Comparison of ENCODE assay signal across 22 cellular contexts in the genomic region with DNA sequence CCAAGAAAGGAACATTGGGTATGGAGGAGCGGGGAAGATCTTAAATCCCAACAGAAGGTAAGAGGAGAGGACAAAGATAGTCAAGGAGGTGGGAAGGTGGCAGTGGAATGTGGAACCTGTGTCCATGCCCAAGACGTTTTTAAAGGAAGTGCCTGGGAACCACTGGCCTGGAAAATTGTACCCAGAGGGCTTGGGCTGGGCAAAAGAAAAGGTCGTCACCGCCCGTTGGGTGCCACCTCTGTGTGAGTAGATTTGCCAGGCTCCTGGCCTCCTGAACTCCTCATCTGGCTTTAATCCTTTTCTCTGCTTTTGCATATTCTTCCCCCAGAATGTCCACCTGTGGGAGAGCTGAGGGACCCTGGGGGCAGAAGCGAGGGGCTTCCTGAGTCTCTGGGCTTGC.
"Had no signal": no experiment of that assay in that cellular context is flagged by ENCODE, and none has a peak within 500 bp of the region (broad histone marks: within the 10 kb centered on the region; RNA-seq: fewer than 3 reads in every experiment).

No MANE protein-coding gene starts in this region.

- H3K4me3 ChIP-seq: colonic mucosa, heart left ventricle, lung, right lobe of liver, thoracic aorta had no signal

- FAIRE-seq: endothelial cell of umbilical vein, urothelium cell line had no signal

- H3K27ac ChIP-seq: colonic mucosa, foreskin keratinocyte, thoracic aorta, WERI-Rb-1 had no signal

- H3K4me1 ChIP-seq: foreskin keratinocyte had no signal

- ATAC-seq: activated CD8-positive, alpha-beta T cell treated with anti-CD3 and anti-CD28 coated beads, Interleukin-2, amount 10 ng/mL, durations not matched to agents 7 days and 5 days; activated naive CD4-positive, alpha-beta T cell treated with anti-CD3 and anti-CD28 coated beads, Interleukin-2, amount 50 U/mL, for 72 hours; foreskin keratinocyte; heart left ventricle; left cardiac atrium; right lobe of liver; T-helper 17 cell had no signal

- H3K9me3 ChIP-seq: colonic mucosa, heart left ventricle, right lobe of liver, thoracic aorta had no signal

- DNase-seq: activated CD4-positive, alpha-beta T cell treated with anti-CD3 and anti-CD28 coated beads for 4 hours; activated CD8-positive, alpha-beta memory T cell treated with anti-CD3 and anti-CD28 coated beads, Interleukin-2, amount 50 U/mL, for 4 hours; activated CD8-positive, alpha-beta T cell treated with anti-CD3 and anti-CD28 coated beads, Interleukin-2, amount 10 ng/mL, durations not matched to agents 7 days and 5 days; activated gamma-delta T cell; activated T-cell treated with anti-CD3 and anti-CD28 coated beads, Interleukin-2, amount 50 U/mL, for 48 hours; caudate nucleus; colonic mucosa; effector CD4-positive, alpha-beta T cell; foreskin keratinocyte; heart left ventricle; immature natural killer cell; left cardiac atrium; naive B cell; right lobe of liver; stimulated activated CD4-positive, alpha-beta T cell treated with anti-CD3 and anti-CD28 coated beads, Interleukin-1b, Interleukin-23, amount 100 ng/mL, for 48 hours; T-helper 17 cell; WERI-Rb-1 had no signal

- H3K36me3 ChIP-seq: colonic mucosa, WERI-Rb-1 had no signal

- H3K27me3 ChIP-seq: colonic mucosa, foreskin keratinocyte, heart left ventricle, right lobe of liver had no signal
